ENCODE assay signal across 1 cellular context in genomic region chr1:201831371-201831770, GRCh38.
TF ChIP-seq lines count a peak whose summit lies in the region.

No MANE protein-coding gene starts in this region.

TF ChIP-seq in A549, 52 proteins besides CTCF, POLR2A, EP300 and RAD21 (continued from another document):
- TF ChIP-seq EHMT2 (IDR thresholded peaks at IDR 0.05; ENCODE audit: low read depth) (no peak), RFX5 (IDR thresholded peaks at IDR 0.05) (no peak)
